13 cellular contexts compared by ENCODE assay signal in genomic region chr12:27243006-27243405, GRCh38. TPM values are rescaled to one million over a fixed set of nuclear protein-coding genes. Genes with fewer than 3 reads are reported as not detected.
A peak's percentile ranks its signal among the peaks of the same experiment; 100 is the strongest.
DNase-seq lines count a peak whose midpoint lies in the region; ATAC-seq lines count a peak whose summit lies in the region.
"Had no signal": no experiment of that assay in that cellular context is flagged by ENCODE, and none has a peak within 500 bp of the region (broad histone marks: within the 10 kb centered on the region; RNA-seq: fewer than 3 reads in every experiment).

No MANE protein-coding gene starts in this region.

- H3K36me3 Mint-ChIP-seq in activated CD8-positive, alpha-beta memory T cell treated with anti-CD3 and anti-CD28 coated beads, Interleukin-2, amount 10 ng/mL, durations not matched to agents 7 days and 5 days = peaks cover under 1% of the 10 kb centered on the region
- peaks cover 13% of the 10 kb centered on the region for H3K36me3 Mint-ChIP-seq in stimulated activated effector memory CD8-positive, alpha-beta T cell treated with anti-CD3 and anti-CD28 coated beads, Interleukin-12 subunit alpha, Interleukin-12 subunit beta, amount 100 ng/mL, for 72 hours

- H3K4me1 ChIP-seq in aorta (ENCODE audit: control insufficient read depth in 1 of 2, insufficient read depth in 2 of 2, low read length in 2 of 2) = no peaks in the 10 kb centered on the region

- no peak overlapping the region for H3K4me3 ChIP-seq in aorta (ENCODE audit: low read length in 2 of 2)

- H3K4me3 Mint-ChIP-seq in activated CD8-positive, alpha-beta memory T cell treated with anti-CD3 and anti-CD28 coated beads, Interleukin-2, amount 10 ng/mL, durations not matched to agents 7 days and 5 days = peak overlapping the region; percentile 98
- peak overlapping the region; percentile 99 for H3K4me3 Mint-ChIP-seq in stimulated activated effector memory CD8-positive, alpha-beta T cell treated with anti-CD3 and anti-CD28 coated beads, Interleukin-12 subunit alpha, Interleukin-12 subunit beta, amount 100 ng/mL, for 72 hours

- H3K27ac ChIP-seq in epithelial cell of prostate = peak overlapping the region; percentile 76
- no peak overlapping the region for H3K27ac ChIP-seq in aorta (ENCODE audit: low read depth in 1 of 2, low read length in 2 of 2)

- no peaks in the 10 kb centered on the region for H3K9me3 ChIP-seq in aorta (ENCODE audit: control insufficient read depth, low read length)

- H3K36me3 ChIP-seq in aorta (ENCODE audit: control insufficient read depth in 1 of 2, insufficient read depth in 2 of 2, low read length in 1 of 2) = no peaks in the 10 kb centered on the region

- H3K9me3 Mint-ChIP-seq in activated CD8-positive, alpha-beta memory T cell treated with anti-CD3 and anti-CD28 coated beads, Interleukin-2, amount 10 ng/mL, durations not matched to agents 7 days and 5 days (ENCODE audit: low read depth) = no peaks in the 10 kb centered on the region
- no peaks in the 10 kb centered on the region for H3K9me3 Mint-ChIP-seq in stimulated activated effector memory CD8-positive, alpha-beta T cell treated with anti-CD3 and anti-CD28 coated beads, Interleukin-12 subunit alpha, Interleukin-12 subunit beta, amount 100 ng/mL, for 72 hours

- no peak for ATAC-seq in activated CD8-positive, alpha-beta memory T cell treated with anti-CD3 and anti-CD28 coated beads, Interleukin-2, amount 10 ng/mL, durations not matched to agents 7 days and 5 days
- peak; percentile 34 for ATAC-seq in HG02610 (IDR thresholded peaks at IDR 0.05; ENCODE audit: unreplicated experiment)
- peak; percentile 5 for ATAC-seq in stimulated activated effector memory CD8-positive, alpha-beta T cell treated with anti-CD3 and anti-CD28 coated beads, Interleukin-12 subunit alpha, Interleukin-12 subunit beta, amount 100 ng/mL, for 72 hours
- no peak for ATAC-seq in aorta (ENCODE audit: low FRiP score)

- CTCF ChIA-PET in activated CD8-positive, alpha-beta memory T cell treated with anti-CD3 and anti-CD28 coated beads, Interleukin-2, amount 10 ng/mL, durations not matched to agents 7 days and 5 days (lab: Charles Lee) = interaction anchor here (1.1 to 1.3 kb wide), 2 partner anchors 63 to 233 kb away, joined by 3 to 4 read pairs; no protein-coding TSS in a partner anchor

- H3K27ac Mint-ChIP-seq in activated CD8-positive, alpha-beta memory T cell treated with anti-CD3 and anti-CD28 coated beads, Interleukin-2, amount 10 ng/mL, durations not matched to agents 7 days and 5 days = peak overlapping the region; percentile 96
- no peak overlapping the region for H3K27ac Mint-ChIP-seq in stimulated activated effector memory CD8-positive, alpha-beta T cell treated with anti-CD3 and anti-CD28 coated beads, Interleukin-12 subunit alpha, Interleukin-12 subunit beta, amount 100 ng/mL, for 72 hours

- H3K27me3 Mint-ChIP-seq in activated CD8-positive, alpha-beta memory T cell treated with anti-CD3 and anti-CD28 coated beads, Interleukin-2, amount 10 ng/mL, durations not matched to agents 7 days and 5 days = no peaks in the 10 kb centered on the region

- DNase-seq in activated CD8-positive, alpha-beta memory T cell treated with anti-CD3 and anti-CD28 coated beads, Interleukin-2, amount 10 ng/mL, durations not matched to agents 7 days and 5 days = no peak
- no peak for DNase-seq in activated CD8-positive, alpha-beta memory T cell treated with anti-CD3 and anti-CD28 coated beads, Interleukin-2, amount 50 U/mL, for 4 hours
- no peak for DNase-seq in epithelial cell of prostate (ENCODE audit: low read depth, low spot score)
- no peak for DNase-seq in stimulated activated effector memory CD8-positive, alpha-beta T cell treated with anti-CD3 and anti-CD28 coated beads, Interleukin-12 subunit alpha, Interleukin-12 subunit beta, amount 100 ng/mL, for 72 hours (ENCODE audit: low spot score in 2 of 2)
- no peak for DNase-seq in SW480 (ENCODE audit: low spot score)
- DNase-seq in NCI-H345 (lab: John Stamatoyannopoulos, UW) = no peak
- no peak for DNase-seq in aorta
- DNase-seq: activated CD4-positive, alpha-beta T cell treated with anti-CD3 and anti-CD28 coated beads for 1 hour; DMS79; IMR-90; NCI-H146; NCI-H748 treated with DMSO at 0.1 percent for 48 hours had no signal

- intact Hi-C loops in aorta (cut with DNase I) = loop anchor here in 1 of 2 donors (5.0 kb wide), 1 partner anchor 46 kb away; no protein-coding TSS in a partner anchor

- H3K27me3 ChIP-seq in aorta (ENCODE audit: control insufficient read depth in 1 of 2, insufficient read depth in 2 of 2, low read length in 1 of 2) = no peaks in the 10 kb centered on the region

- H3K4me1 Mint-ChIP-seq in activated CD8-positive, alpha-beta memory T cell treated with anti-CD3 and anti-CD28 coated beads, Interleukin-2, amount 10 ng/mL, durations not matched to agents 7 days and 5 days = peaks cover 44% of the 10 kb centered on the region
- peaks cover 26% of the 10 kb centered on the region for H3K4me1 Mint-ChIP-seq in stimulated activated effector memory CD8-positive, alpha-beta T cell treated with anti-CD3 and anti-CD28 coated beads, Interleukin-12 subunit alpha, Interleukin-12 subunit beta, amount 100 ng/mL, for 72 hours

- 90 to 91% methylated on average over 4 of the region's 4 CpGs for WGBS in aorta, 2 donors

RNA-seq across cellular contexts. Expression of gene STK38L, which starts 1.1 kb away (rescaled TPM):
- total RNA-seq in activated CD8-positive, alpha-beta memory T cell treated with anti-CD3 and anti-CD28 coated beads, Interleukin-2, amount 10 ng/mL, durations not matched to agents 7 days and 5 days = 10 to 100 TPM; 18.7 to 29.4 TPM
- 100 to 1,000 TPM; 218 to 414 TPM for total RNA-seq in aorta
- 10 to 100 TPM; 54.6 to 94.4 TPM for polyA plus RNA-seq in aorta

Comparison
In these comparisons a context has a peak if more than half of its experiments do, and no peak if none do; other contexts are left out.
1. ATAC-seq: peak in HG02610 (single experiment) and stimulated activated effector memory CD8-positive, alpha-beta T cell treated with anti-CD3 and anti-CD28 coated beads, Interleukin-12 subunit alpha, Interleukin-12 subunit beta, amount 100 ng/mL, for 72 hours (single experiment); none in activated CD8-positive, alpha-beta memory T cell treated with anti-CD3 and anti-CD28 coated beads, Interleukin-2, amount 10 ng/mL, durations not matched to agents 7 days and 5 days (single experiment) and aorta (single experiment).
2. RNA of gene STK38L, which starts 1.1 kb away (total RNA-seq): 218 to 414 TPM in aorta; 18.7 to 29.4 TPM in activated CD8-positive, alpha-beta memory T cell treated with anti-CD3 and anti-CD28 coated beads, Interleukin-2, amount 10 ng/mL, durations not matched to agents 7 days and 5 days; every median in the first group is over 4 times any median in the second.